In the genomic region with DNA sequence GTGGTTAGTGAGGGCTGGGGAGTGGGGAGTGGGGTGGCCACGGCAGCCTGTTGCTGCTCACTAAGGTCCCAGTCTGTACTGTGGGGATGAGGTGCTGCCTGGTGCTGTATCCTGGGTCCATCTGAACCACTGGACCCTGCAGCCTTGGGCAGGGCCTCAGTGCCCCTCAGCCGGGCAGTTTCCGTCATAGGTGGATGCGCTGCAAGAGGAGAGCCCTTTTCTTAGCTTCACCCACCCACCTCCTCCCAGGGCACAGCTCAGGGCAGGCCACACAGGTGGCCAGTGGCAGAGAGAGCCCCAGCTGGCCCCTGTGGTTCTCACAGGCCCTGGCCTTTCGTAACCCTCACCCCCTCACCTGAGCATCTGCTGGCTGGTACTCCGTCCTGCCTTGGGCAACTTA, we compare ENCODE assay signal across 1 cellular context.
TF ChIP-seq lines count a peak whose summit lies in the region.

No MANE protein-coding gene starts in this region.

TF ChIP-seq in WTC11, 78 proteins besides CTCF, POLR2A, EP300 and RAD21:
- TF ChIP-seq ZNF512 (CRISPR knock-in tag; IDR thresholded peaks at IDR 0.05; ENCODE audit: borderline replicate concordance) (no peak), TCF7 (CRISPR knock-in tag; IDR thresholded peaks at IDR 0.05; ENCODE audit: low read depth) (no peak)
- TF ChIP-seq, protein P1, sequence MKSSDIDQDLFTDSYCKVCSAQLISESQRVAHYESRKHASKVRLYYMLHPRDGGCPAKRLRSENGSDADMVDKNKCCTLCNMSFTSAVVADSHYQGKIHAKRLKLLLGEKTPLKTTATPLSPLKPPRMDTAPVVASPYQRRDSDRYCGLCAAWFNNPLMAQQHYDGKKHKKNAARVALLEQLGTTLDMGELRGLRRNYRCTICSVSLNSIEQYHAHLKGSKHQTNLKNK (CRISPR knock-in tag; IDR thresholded peaks at IDR 0.05) = no peak
